Comparison of ENCODE assay signal across 15 cellular contexts in the genomic region with DNA sequence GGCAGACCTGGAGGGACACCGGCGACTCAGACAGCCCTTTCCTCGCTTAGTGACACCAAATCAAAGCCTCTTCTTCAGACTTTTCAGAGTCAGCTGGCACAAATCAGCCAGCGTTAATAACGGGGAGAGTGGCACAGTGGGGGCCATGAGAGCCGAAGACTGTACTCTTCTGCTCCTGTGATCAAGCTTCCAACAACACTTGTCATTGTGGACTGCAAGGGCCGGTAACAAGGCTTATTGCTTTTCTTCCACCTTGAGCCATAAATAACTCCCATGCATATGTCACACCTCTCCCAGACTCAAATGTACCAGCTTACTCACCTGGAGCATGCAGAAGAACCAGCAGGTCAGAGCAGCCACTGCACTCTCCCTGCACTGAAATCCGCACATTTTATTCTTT. TPM values are rescaled to one million over a fixed set of nuclear protein-coding genes. Genes with fewer than 3 reads are reported as not detected.
A peak's percentile ranks its signal among the peaks of the same experiment; 100 is the strongest.
DNase-seq lines count a peak whose midpoint lies in the region; ATAC-seq and TF ChIP-seq lines count a peak whose summit lies in the region.
"Had no signal": no experiment of that assay in that cellular context is flagged by ENCODE, and none has a peak within 500 bp of the region (broad histone marks: within the 10 kb centered on the region; RNA-seq: fewer than 3 reads in every experiment).

No MANE protein-coding gene starts in this region.

- ATAC-seq in Panc1 = no peak
- ATAC-seq in stimulated activated effector memory CD8-positive, alpha-beta T cell treated with anti-CD3 and anti-CD28 coated beads, Interleukin-12 subunit alpha, Interleukin-12 subunit beta, amount 100 ng/mL, for 72 hours = no peak
- ATAC-seq in GM21381 (IDR thresholded peaks at IDR 0.05; ENCODE audit: unreplicated experiment) = no peak
- no peak for ATAC-seq in naive thymus-derived CD8-positive, alpha-beta T cell

- intact Hi-C loops in Panc1 (cut with micrococcal nuclease; ENCODE audit: unreplicated experiment) = no loop called here

- in situ Hi-C loops in G401 (cut with HindIII; ENCODE audit: low sequenced_read_pairs) = no loop called here
- in situ Hi-C loops in Panc1 (cut with HindIII; ENCODE audit: low pct_unique_long_range_greater_than_20kb, low sequenced_read_pairs) = no loop called here

- peaks cover 39% of the 10 kb centered on the region for H3K4me1 Mint-ChIP-seq in glutamatergic neuron (ENCODE audit: low read depth, unreplicated experiment)
- no peaks in the 10 kb centered on the region for H3K4me1 Mint-ChIP-seq in stimulated activated effector memory CD8-positive, alpha-beta T cell treated with anti-CD3 and anti-CD28 coated beads, Interleukin-12 subunit alpha, Interleukin-12 subunit beta, amount 100 ng/mL, for 72 hours
- H3K4me1 Mint-ChIP-seq in naive thymus-derived CD8-positive, alpha-beta T cell = peaks cover 0 to 8% (median under 1%) of the 10 kb centered on the region in 4 donors

- peaks cover 15% of the 10 kb centered on the region for H3K36me3 Mint-ChIP-seq in glutamatergic neuron (ENCODE audit: unreplicated experiment)
- peaks cover 95% of the 10 kb centered on the region for H3K36me3 Mint-ChIP-seq in stimulated activated effector memory CD8-positive, alpha-beta T cell treated with anti-CD3 and anti-CD28 coated beads, Interleukin-12 subunit alpha, Interleukin-12 subunit beta, amount 100 ng/mL, for 72 hours
- peaks cover 4 to 95% (median 21%) of the 10 kb centered on the region in 3 donors for H3K36me3 Mint-ChIP-seq in naive thymus-derived CD8-positive, alpha-beta T cell

- H3K4me3 Mint-ChIP-seq in glutamatergic neuron (ENCODE audit: unreplicated experiment) = peak overlapping the region; percentile 30
- H3K4me3 Mint-ChIP-seq in stimulated activated effector memory CD8-positive, alpha-beta T cell treated with anti-CD3 and anti-CD28 coated beads, Interleukin-12 subunit alpha, Interleukin-12 subunit beta, amount 100 ng/mL, for 72 hours = no peak overlapping the region
- no peak overlapping the region for H3K4me3 Mint-ChIP-seq in naive thymus-derived CD8-positive, alpha-beta T cell
- H3K4me3 Mint-ChIP-seq: CD4-positive, alpha-beta T cell; H9 had no signal

- no peaks in the 10 kb centered on the region for H3K9me3 ChIP-seq in Panc1 (ENCODE audit: control insufficient read depth, insufficient read depth, low read depth, low read length)
- H3K9me3 ChIP-seq: BE2C, Caco-2 had no signal

- BruUV-seq in Panc1 (replicated peaks; lab: Mats Ljungman, UMichigan) = TSS peak; percentile 52

- peaks cover 12% of the 10 kb centered on the region for H3K9me3 Mint-ChIP-seq in glutamatergic neuron (ENCODE audit: unreplicated experiment)
- no peaks in the 10 kb centered on the region for H3K9me3 Mint-ChIP-seq in stimulated activated effector memory CD8-positive, alpha-beta T cell treated with anti-CD3 and anti-CD28 coated beads, Interleukin-12 subunit alpha, Interleukin-12 subunit beta, amount 100 ng/mL, for 72 hours
- no peaks in the 10 kb centered on the region for H3K9me3 Mint-ChIP-seq in naive thymus-derived CD8-positive, alpha-beta T cell
- H3K9me3 Mint-ChIP-seq: CD4-positive, alpha-beta T cell; H9 had no signal

- H3K27ac Mint-ChIP-seq in glutamatergic neuron (ENCODE audit: unreplicated experiment) = peak overlapping the region; percentile 99
- H3K27ac Mint-ChIP-seq in stimulated activated effector memory CD8-positive, alpha-beta T cell treated with anti-CD3 and anti-CD28 coated beads, Interleukin-12 subunit alpha, Interleukin-12 subunit beta, amount 100 ng/mL, for 72 hours = peak overlapping the region; percentile 45
- no peak overlapping the region for H3K27ac Mint-ChIP-seq in naive thymus-derived CD8-positive, alpha-beta T cell
- H3K27ac Mint-ChIP-seq: CD4-positive, alpha-beta T cell had no signal

- no peaks in the 10 kb centered on the region for H3K4me1 ChIP-seq in Panc1 (ENCODE audit: control insufficient read depth, insufficient read depth, low read length)
- H3K4me1 ChIP-seq: Caco-2 had no signal

- no peaks in the 10 kb centered on the region for H3K27me3 ChIP-seq in Panc1 (ENCODE audit: control insufficient read depth, insufficient read depth, low read length)
- H3K27me3 ChIP-seq: BE2C had no signal

- H3K27ac ChIP-seq in Panc1 (ENCODE audit: low read length) = no peak overlapping the region
- H3K27ac ChIP-seq: C4-2B had no signal

- TF ChIP-seq CTCF in Panc1 (IDR thresholded peaks at IDR 0.05) = no peak
- TF ChIP-seq CTCF in glutamatergic neuron (IDR thresholded peaks at IDR 0.05; ENCODE audit: partially characterized antibody, unreplicated experiment) = no peak

- H3K27me3 Mint-ChIP-seq in glutamatergic neuron (ENCODE audit: unreplicated experiment) = peaks cover 23% of the 10 kb centered on the region
- no peaks in the 10 kb centered on the region for H3K27me3 Mint-ChIP-seq in naive thymus-derived CD8-positive, alpha-beta T cell
- H3K27me3 Mint-ChIP-seq: CD4-positive, alpha-beta T cell had no signal

- no peak overlapping the region for H3K4me3 ChIP-seq in Panc1 (ENCODE audit: low read depth in 2 of 2, low read length in 2 of 2)

- DNase-seq in G401 (ENCODE audit: low spot score) (peak; percentile 66), Panc1 (ENCODE audit: low read depth, low spot score) (no peak), glutamatergic neuron (no peak), NCI-H187 (lab: John Stamatoyannopoulos, UW) (no peak)
- no peak for DNase-seq in stimulated activated effector memory CD8-positive, alpha-beta T cell treated with anti-CD3 and anti-CD28 coated beads, Interleukin-12 subunit alpha, Interleukin-12 subunit beta, amount 100 ng/mL, for 72 hours (ENCODE audit: low spot score in 2 of 2)
- DNase-seq in naive thymus-derived CD8-positive, alpha-beta T cell = no peak
- DNase-seq: ACHN; BE2C; Caco-2; CD4-positive, alpha-beta T cell; GDM1; GOT3; H9 had no signal

- CTCF ChIA-PET in Panc1 (lab: Charles Lee) = no interaction called here

- H3K36me3 ChIP-seq in Panc1 (ENCODE audit: control insufficient read depth, insufficient read depth, low read length) = peaks cover 12% of the 10 kb centered on the region

- POLR2A ChIA-PET in Panc1 (lab: Charles Lee) = no interaction called here
- POLR2A ChIA-PET in naive thymus-derived CD8-positive, alpha-beta T cell (lab: Charles Lee) = no interaction called here

RNA-seq across cellular contexts. Expression of a gene that starts 12.8 kb away (rescaled TPM):
- 66.2 and 75.3 TPM in 2 replicates for total RNA-seq in G401 (2014; rRNA removed; shearing (Covaris generic))
- total RNA-seq in Panc1 (2021; ENCODE audit: unreplicated experiment) (71.6 TPM), glutamatergic neuron (ENCODE audit: unreplicated experiment) (131 TPM)
- polyA plus RNA-seq in Panc1 (2012; ENCODE audit: insufficient read length) = 46.8 TPM
- total RNA-seq in naive thymus-derived CD8-positive, alpha-beta T cell = 10 to 100 TPM; 63.9 to 70.6 TPM
- 1 to 10 TPM; 3.1 to 4.9 (median 4.8) TPM for polyA plus RNA-seq in naive thymus-derived CD8-positive, alpha-beta T cell

RNA-seq across cellular contexts. Expression of a gene that starts 18.0 kb away (rescaled TPM):
- total RNA-seq in G401 (2014; rRNA removed; shearing (Covaris generic)) = 12.4 and 16.2 TPM in 2 replicates
- total RNA-seq in Panc1 (2021; ENCODE audit: unreplicated experiment) (4.2 TPM), glutamatergic neuron (ENCODE audit: unreplicated experiment) (1.1 TPM)
- 2.4 TPM for polyA plus RNA-seq in Panc1 (2012; ENCODE audit: insufficient read length)
- total RNA-seq in naive thymus-derived CD8-positive, alpha-beta T cell = 10 to 100 TPM; 12.2 to 13.1 TPM
- polyA plus RNA-seq in naive thymus-derived CD8-positive, alpha-beta T cell = 1 to 10 TPM; 6.6 to 9.8 (median 8.2) TPM

RNA-seq across cellular contexts. Expression of a gene that starts 56.9 kb away (rescaled TPM):
- 162 and 165 TPM in 2 replicates for total RNA-seq in G401 (2014; rRNA removed; shearing (Covaris generic))
- total RNA-seq in Panc1 (2021; ENCODE audit: unreplicated experiment) = 73.6 TPM
- polyA plus RNA-seq in Panc1 (2012; ENCODE audit: insufficient read length) = 48.1 TPM
- 71.7 TPM for total RNA-seq in glutamatergic neuron (ENCODE audit: unreplicated experiment)
- total RNA-seq in naive thymus-derived CD8-positive, alpha-beta T cell = 10 to 100 TPM; 46.5 to 47.7 TPM
- polyA plus RNA-seq in naive thymus-derived CD8-positive, alpha-beta T cell = 10 to 100 TPM; 76.6 to 98.0 (median 81.2) TPM

Comparison
In these comparisons a context has a peak if more than half of its experiments do, and no peak if none do; other contexts are left out.
1. H3K27ac Mint-ChIP-seq: peak in glutamatergic neuron (single experiment) and stimulated activated effector memory CD8-positive, alpha-beta T cell treated with anti-CD3 and anti-CD28 coated beads, Interleukin-12 subunit alpha, Interleukin-12 subunit beta, amount 100 ng/mL, for 72 hours (single experiment); none in naive thymus-derived CD8-positive, alpha-beta T cell (0 of 10).